ENCODE assay signal across 13 cellular contexts in the genomic region with DNA sequence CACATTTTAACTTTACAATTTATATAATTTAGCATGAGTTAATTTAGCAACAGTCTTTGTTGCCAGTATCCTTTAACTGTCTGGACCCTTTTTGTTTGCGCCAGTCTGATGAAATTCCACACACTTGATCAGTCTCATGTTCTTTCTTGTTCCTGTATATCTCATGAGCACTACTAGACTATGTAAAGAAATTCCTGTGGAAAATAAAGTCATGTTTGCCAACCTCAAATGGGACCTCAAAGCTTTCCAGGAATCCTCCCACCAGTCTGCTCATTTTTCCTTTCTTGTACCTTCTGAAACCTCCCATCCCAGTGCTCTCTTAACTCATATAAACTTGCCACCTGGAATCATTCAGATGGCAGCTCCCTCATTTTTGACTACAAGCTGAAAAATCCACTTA. TPM values are rescaled to one million over a fixed set of nuclear protein-coding genes. Genes with fewer than 3 reads are reported as not detected.
DNase-seq lines count a peak whose midpoint lies in the region; ATAC-seq and TF ChIP-seq lines count a peak whose summit lies in the region.
"Had no signal": no experiment of that assay in that cellular context is flagged by ENCODE, and none has a peak within 500 bp of the region (broad histone marks: within the 10 kb centered on the region; RNA-seq: fewer than 3 reads in every experiment).

No MANE protein-coding gene starts in this region.

- H3K36me3 ChIP-seq in Karpas-422 (ENCODE audit: insufficient read depth, low read length) = no peaks in the 10 kb centered on the region
- H3K36me3 ChIP-seq in mesendoderm (ENCODE audit: control insufficient read depth, insufficient read depth, low read length) = no peaks in the 10 kb centered on the region
- H3K36me3 ChIP-seq in tibial nerve = no peaks in the 10 kb centered on the region
- H3K36me3 ChIP-seq: brain microvascular endothelial cell had no signal

- peaks cover 92% of the 10 kb centered on the region for H3K79me2 ChIP-seq in Karpas-422 (ENCODE audit: low read length)
- H3K79me2 ChIP-seq in mesendoderm (ENCODE audit: control insufficient read depth, insufficient read depth, low read length) = peaks cover 17% of the 10 kb centered on the region

- no CpG with 5 or more reads among the region's 1 CpG for WGBS in mesendoderm (ENCODE audit: extremely low coverage, insufficient coverage, low lambda C conversion rate)
- 97% methylated on average over 1 of the region's 1 CpG for WGBS in tibial nerve, 2 donors

- H3K79me1 ChIP-seq in mesendoderm (ENCODE audit: low read length) = peaks cover 1% of the 10 kb centered on the region

- no peak overlapping the region for H3K4ac ChIP-seq in mesendoderm (ENCODE audit: low read depth, low read length)

- H3K18ac ChIP-seq in mesendoderm (ENCODE audit: low read length) = peak overlapping the region; percentile 39

- H3K4me2 ChIP-seq in Karpas-422 (ENCODE audit: low read depth, low read length, poor library complexity, severe bottlenecking) (peak overlapping the region; percentile 40), mesendoderm (ENCODE audit: low read length) (no peak overlapping the region)

- no peak overlapping the region for H3K4me3 ChIP-seq in Karpas-422 (ENCODE audit: low read length)
- no peak overlapping the region for H3K4me3 ChIP-seq in mesendoderm (ENCODE audit: low read length)
- no peak overlapping the region for H3K4me3 ChIP-seq in tibial nerve

- no peak for TF ChIP-seq CTCF in tibial nerve (IDR thresholded peaks at IDR 0.05)

- ATAC-seq in HG03378 (IDR thresholded peaks at IDR 0.05; ENCODE audit: unreplicated experiment) (no peak), GM19397 (IDR thresholded peaks at IDR 0.05; ENCODE audit: unreplicated experiment) (no peak)

- H2BK5ac ChIP-seq in mesendoderm (ENCODE audit: low read length) = no peak overlapping the region

- H3K27me3 ChIP-seq in Karpas-422 (ENCODE audit: low read length) = no peaks in the 10 kb centered on the region
- H3K27me3 ChIP-seq in mesendoderm (ENCODE audit: insufficient read depth, low read length, poor library complexity) = no peaks in the 10 kb centered on the region
- no peaks in the 10 kb centered on the region for H3K27me3 ChIP-seq in tibial nerve
- H3K27me3 ChIP-seq: brain microvascular endothelial cell had no signal

- no peak overlapping the region for H2AK5ac ChIP-seq in mesendoderm (ENCODE audit: low read length)

- H3K27ac ChIP-seq in Karpas-422 (ENCODE audit: low read length) (peak overlapping the region; percentile 28; the same call in 1 of the 2 replicates), mesendoderm (ENCODE audit: low read depth, low read length) (no peak overlapping the region), tibial nerve (no peak overlapping the region)
- H3K27ac ChIP-seq: brain microvascular endothelial cell had no signal

- H3K56ac ChIP-seq in mesendoderm (ENCODE audit: low read length) = no peak overlapping the region

- DNase-seq in Daoy (ENCODE audit: low read depth) (peak; percentile 6), Karpas-422 (no peak), astrocyte of the hippocampus (ENCODE audit: low read depth, low spot score) (peak; percentile 79), mesendoderm (no peak), tibial nerve (ENCODE audit: low spot score in 2 of 2) (no peak)
- DNase-seq in stimulated activated naive CD4-positive, alpha-beta T cell treated with Interleukin-2 at 50 U/mL for 16 hours (lab: John Stamatoyannopoulos, UW) = no peak
- DNase-seq: brain microvascular endothelial cell; NCI-H1092 treated with DMSO at 0.1 percent for 48 hours; NK-92 treated with Interleukin-12 subunit alpha and Interleukin-12 subunit beta, amount 100 ng/mL, for 24 hours; stimulated activated CD4-positive, alpha-beta T cell treated with anti-CD3 and anti-CD28 coated beads, Interleukin-12 subunit alpha, Interleukin-12 subunit beta, amount 100 ng/mL, for 4 hours; T-cell had no signal

- H2AFZ ChIP-seq in Karpas-422 (ENCODE audit: low read length) = no peak overlapping the region

- H4K5ac ChIP-seq in mesendoderm (ENCODE audit: low read length) = no peak overlapping the region

- H3K9ac ChIP-seq in Karpas-422 (ENCODE audit: low read length) (no peak overlapping the region), mesendoderm (ENCODE audit: low read length) (no peak overlapping the region)

- no peaks in the 10 kb centered on the region for H3K9me2 ChIP-seq in Karpas-422 (replicated peaks; ENCODE audit: insufficient read depth, low read length)

- no peak overlapping the region for H2BK120ac ChIP-seq in mesendoderm (ENCODE audit: low read depth, low read length)

- H4K8ac ChIP-seq in mesendoderm (ENCODE audit: low read depth, low read length) = no peak overlapping the region

- no peak for TF ChIP-seq POLR2A in tibial nerve (IDR thresholded peaks at IDR 0.05)

- H3K23ac ChIP-seq in mesendoderm (ENCODE audit: low read length) = no peak overlapping the region

- H3K4me1 ChIP-seq in Karpas-422 (ENCODE audit: low read length) = peaks cover 74% of the 10 kb centered on the region
- H3K4me1 ChIP-seq in mesendoderm (ENCODE audit: control insufficient read depth, low read depth, low read length) = no peaks in the 10 kb centered on the region
- peaks cover 0 to 70% (median 21%) of the 10 kb centered on the region in 4 donors for H3K4me1 ChIP-seq in tibial nerve

- no peaks in the 10 kb centered on the region for H4K20me1 ChIP-seq in Karpas-422 (ENCODE audit: insufficient read depth, low read depth, low read length)

- no peak overlapping the region for H2BK15ac ChIP-seq in mesendoderm (replicated peaks; ENCODE audit: low read depth)

- H3K9me3 ChIP-seq in Karpas-422 (ENCODE audit: low read length) = no peaks in the 10 kb centered on the region
- H3K9me3 ChIP-seq in tibial nerve = no peaks in the 10 kb centered on the region

- no peak for TF ChIP-seq EP300 in tibial nerve (IDR thresholded peaks at IDR 0.05)

RNA-seq across cellular contexts. Expression of a gene that starts 8.0 kb away (rescaled TPM):
- 23.6 and 29.0 TPM in 2 replicates for total RNA-seq in Daoy (2014; rRNA removed; shearing (Covaris generic))
- total RNA-seq in Karpas-422 (2014; rRNA removed; shearing (Covaris generic); ENCODE audit: low replicate concordance) = 37.6 and 107 TPM in 2 replicates
- 11.2 TPM for polyA plus RNA-seq in mesendoderm (2013, experiment 1 of 2)
- polyA plus RNA-seq in mesendoderm (2013, experiment 2 of 2) = 12.4 TPM
- total RNA-seq in tibial nerve = 100 to 1,000 TPM in 1 of 4 donors, 10 to 100 TPM in 3; 59.1 to 101 (median 76.1) TPM

Comparison
In these comparisons a context has a peak if more than half of its experiments do, and no peak if none do; other contexts are left out.
1. DNase-seq: peak in Daoy (single experiment) and astrocyte of the hippocampus (single experiment); none in Karpas-422 (single experiment), mesendoderm (single experiment), tibial nerve (0 of 2) and stimulated activated naive CD4-positive, alpha-beta T cell treated with Interleukin-2 at 50 U/mL for 16 hours (single experiment).